1 cellular context compared by ENCODE assay signal in the genomic region with DNA sequence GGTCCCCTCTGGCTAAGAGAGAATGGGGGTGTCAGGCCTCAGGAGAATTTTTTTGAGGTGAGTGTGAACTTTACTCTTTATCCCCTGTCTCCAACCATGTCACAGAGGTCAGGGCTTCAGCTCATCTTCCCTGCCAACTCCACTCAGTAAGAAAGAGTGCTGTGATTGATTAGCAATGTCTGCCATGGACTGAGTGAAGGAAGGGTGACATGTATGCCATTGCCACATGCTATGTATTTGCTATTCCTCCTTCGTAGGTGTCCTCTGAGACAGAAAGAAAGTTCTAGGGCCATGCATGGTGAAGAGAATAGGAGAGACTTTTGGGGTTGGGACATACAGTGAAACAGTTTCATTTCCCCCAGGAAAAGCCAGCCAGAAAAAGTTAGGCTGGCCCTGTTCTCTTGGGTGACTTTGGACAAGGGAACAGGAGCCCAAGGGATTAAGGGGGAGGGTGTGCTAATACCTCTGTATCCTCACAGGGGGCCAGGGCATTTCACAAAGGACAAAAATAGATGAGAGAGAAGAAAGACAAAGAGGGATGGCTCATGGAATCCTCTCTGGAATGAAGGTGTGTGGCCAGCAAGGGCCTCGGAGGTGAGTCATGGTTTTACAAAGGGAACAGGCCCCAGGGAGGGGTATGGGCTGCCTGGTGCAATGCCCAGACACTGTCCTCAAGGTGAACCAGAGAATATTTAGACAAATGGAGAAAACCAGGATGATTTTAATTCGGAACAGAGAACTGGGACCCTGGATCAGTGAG.
TF ChIP-seq lines count a peak whose summit lies in the region.

No MANE protein-coding gene starts in this region.

TF ChIP-seq in HepG2, 621 proteins besides CTCF, POLR2A, EP300 and RAD21 (continued from another document):
- peak; percentile 59 for TF ChIP-seq FOSL2 (CRISPR knock-in tag; IDR thresholded peaks at IDR 0.05)
